Comparison of ENCODE assay signal across 26 cellular contexts in the genomic region with DNA sequence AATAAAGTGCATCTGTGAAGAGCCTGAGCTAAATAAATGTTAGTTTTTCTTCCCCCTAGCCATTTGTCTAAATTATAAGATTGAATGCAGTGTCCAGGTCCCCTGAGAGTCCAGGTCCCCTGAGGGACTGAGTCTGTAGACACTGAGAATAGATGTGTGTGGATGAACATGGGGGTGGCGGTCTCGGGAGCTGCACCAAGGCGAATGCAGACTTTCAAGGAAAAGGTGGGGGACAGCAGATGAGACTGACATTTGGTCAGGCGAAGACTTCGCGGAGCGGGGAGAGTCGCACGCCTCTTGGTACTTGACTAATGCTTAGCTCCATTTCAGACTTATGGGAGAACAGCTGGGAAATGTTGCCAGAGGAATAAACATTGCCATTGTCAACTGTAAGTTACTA. TPM values are rescaled to one million over a fixed set of nuclear protein-coding genes. Genes with fewer than 3 reads are reported as not detected.
"Had no signal": no experiment of that assay in that cellular context is flagged by ENCODE, and none has a peak within 500 bp of the region (broad histone marks: within the 10 kb centered on the region; RNA-seq: fewer than 3 reads in every experiment).

No MANE protein-coding gene starts in this region.

- DNase-seq: dermis blood vessel endothelial cell; dorsolateral prefrontal cortex; effector CD4-positive, alpha-beta T cell; effector memory CD4-positive, alpha-beta T cell; esophagus squamous epithelium; foreskin fibroblast; foreskin melanocyte; gastrocnemius medialis; heart right ventricle; hippocampal formation; left cardiac atrium; left ventricle myocardium superior; lower lobe of right lung; mesendoderm; mucosa of descending colon; naive B cell had no signal

- ATAC-seq: gastrocnemius medialis, heart right ventricle, left cardiac atrium, left lung, left ventricle myocardium superior, lower lobe of right lung, mucosa of descending colon had no signal

- H3K4me1 Mint-ChIP-seq: memory B cell, mesothelial cell of epicardium, naive B cell had no signal

- H3K36me3 ChIP-seq: gastrocnemius medialis, heart right ventricle, left lung, lower lobe of right lung had no signal

- H3K4me3 ChIP-seq: coronary artery, dorsolateral prefrontal cortex, esophagus squamous epithelium, gastrocnemius medialis, heart right ventricle, left lung, lower lobe of right lung, mucosa of descending colon had no signal

- H3K4me1 ChIP-seq: gastrocnemius medialis, lower lobe of right lung had no signal

- H3K27me3 Mint-ChIP-seq: memory B cell had no signal

- H3K27ac ChIP-seq: coronary artery, dorsolateral prefrontal cortex, esophagus squamous epithelium, gastrocnemius medialis, heart right ventricle, left lung, lower lobe of right lung had no signal

- H3K36me3 Mint-ChIP-seq: mesothelial cell of epicardium had no signal

- H3K4me3 Mint-ChIP-seq: memory B cell, mesothelial cell of epicardium, naive B cell had no signal

- H3K27me3 ChIP-seq: gastrocnemius medialis, left lung had no signal

- H3K9me3 ChIP-seq: esophagus squamous epithelium, gastrocnemius medialis, mucosa of descending colon had no signal

- H3K27ac Mint-ChIP-seq: memory B cell, mesothelial cell of epicardium, naive B cell had no signal

RNA-seq across cellular contexts. Expression of a gene that starts 17.7 kb away (rescaled TPM):
- total RNA-seq: endothelial cell of umbilical vein had no signal

RNA-seq across cellular contexts. Expression of a gene that starts 27.5 kb away (rescaled TPM):
- total RNA-seq: cerebellum, dermis blood vessel endothelial cell, endothelial cell of umbilical vein, gastrocnemius medialis, glomerular endothelial cell, left ventricle myocardium superior, lung microvascular endothelial cell, myocyte had no signal
- polyA plus RNA-seq: endothelial cell of umbilical vein, keratinocyte had no signal
